ENCODE assay signal across 8 cellular contexts in the genomic region with DNA sequence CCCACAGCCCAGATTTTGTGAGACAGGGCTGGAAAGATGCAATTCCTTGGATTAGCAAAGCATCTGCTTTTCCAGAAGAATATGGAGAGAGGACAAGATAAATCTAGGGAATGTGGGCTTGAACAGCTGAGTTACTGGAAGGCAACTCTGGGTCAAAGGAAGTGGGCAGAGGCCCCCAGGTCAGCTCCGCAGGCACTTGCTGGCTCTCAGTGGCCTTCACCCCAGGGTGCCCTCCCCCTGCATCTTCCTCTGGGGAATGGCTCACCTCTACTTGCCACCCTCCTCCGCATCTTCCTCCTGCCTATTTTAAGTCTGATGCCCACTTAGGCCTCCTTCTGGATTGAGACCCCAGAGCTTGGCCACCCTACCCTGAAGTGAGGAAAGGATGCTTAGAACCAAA. TPM values are rescaled to one million over a fixed set of nuclear protein-coding genes. Genes with fewer than 3 reads are reported as not detected.
DNase-seq lines count a peak whose midpoint lies in the region; ATAC-seq and TF ChIP-seq lines count a peak whose summit lies in the region.

No MANE protein-coding gene starts in this region.

- intact Hi-C loops in lower lobe of right lung (cut with DNase I) = loop anchor here (10.0 kb wide), 1 partner anchor 100 kb away; no protein-coding TSS in a partner anchor

- H3K36me3 ChIP-seq in lower lobe of right lung (peaks cover 91% of the 10 kb centered on the region), subcutaneous abdominal adipose tissue (ENCODE audit: control insufficient read depth in 5 of 5, insufficient read depth in 5 of 5, low read length in 5 of 5) (peaks cover 6 to 79% (median 67%) of the 10 kb centered on the region in 5 donors)

- H3K9ac ChIP-seq in subcutaneous abdominal adipose tissue (ENCODE audit: low read length in 5 of 5) = peak overlapping the region; percentile 22 to 84 (median 70)

- H3K9me3 ChIP-seq in lower lobe of right lung = no peaks in the 10 kb centered on the region
- H3K9me3 ChIP-seq in subcutaneous abdominal adipose tissue (ENCODE audit: control insufficient read depth in 5 of 5, low read length in 5 of 5) = no peaks in the 10 kb centered on the region

- peak overlapping the region; percentile 50 for H3K27ac Mint-ChIP-seq in activated naive CD8-positive, alpha-beta T cell treated with anti-CD3 and anti-CD28 coated beads, Interleukin-2, amount 50 U/mL, for 24 hours
- H3K27ac Mint-ChIP-seq in endothelial cell (ENCODE audit: unreplicated experiment) = no peak overlapping the region

- H3K4me3 ChIP-seq in HL-60 (replicated peaks; ENCODE audit: insufficient read depth, low read length) (no peak overlapping the region), lower lobe of right lung (no peak overlapping the region), subcutaneous abdominal adipose tissue (ENCODE audit: low read depth in 1 of 5, low read length in 5 of 5) (peak overlapping the region in 1 of 5 donors; percentile 20)

- H3K27ac ChIP-seq in HL-60 (replicated peaks) (peak overlapping the region; percentile 33; the same call in 1 of the 2 replicates), lower lobe of right lung (peak overlapping the region; percentile 70), subcutaneous abdominal adipose tissue (ENCODE audit: low read depth, low read length) (peak overlapping the region; percentile 97)

- H3K27me3 ChIP-seq in HL-60 (ENCODE audit: insufficient read depth, poor library complexity, severe bottlenecking) (no peaks in the 10 kb centered on the region), lower lobe of right lung (ENCODE audit: low read depth) (no peaks in the 10 kb centered on the region), subcutaneous abdominal adipose tissue (ENCODE audit: control insufficient read depth in 5 of 5, insufficient read depth in 4 of 5, low read length in 5 of 5) (no peaks in the 10 kb centered on the region)

- no peak for ATAC-seq in activated naive CD8-positive, alpha-beta T cell treated with anti-CD3 and anti-CD28 coated beads, Interleukin-2, amount 50 U/mL, for 24 hours
- no peak for ATAC-seq in lower lobe of right lung

- TF ChIP-seq CTCF in HL-60 (IDR thresholded peaks at IDR 0.05; ENCODE audit: insufficient read depth, low read length) (no peak), lower lobe of right lung (IDR thresholded peaks at IDR 0.05) (no peak), endothelial cell (IDR thresholded peaks at IDR 0.05; ENCODE audit: unreplicated experiment) (no peak)

- H3K4me3 Mint-ChIP-seq in activated naive CD8-positive, alpha-beta T cell treated with anti-CD3 and anti-CD28 coated beads, Interleukin-2, amount 50 U/mL, for 24 hours = no peak overlapping the region
- no peak overlapping the region for H3K4me3 Mint-ChIP-seq in endothelial cell (ENCODE audit: unreplicated experiment)

- H3K4me1 ChIP-seq in lower lobe of right lung (peaks cover 65% of the 10 kb centered on the region), subcutaneous abdominal adipose tissue (ENCODE audit: control insufficient read depth in 5 of 5, insufficient read depth in 5 of 5, low read length in 5 of 5) (peaks cover 31 to 74% (median 64%) of the 10 kb centered on the region in 5 donors)

- no peaks in the 10 kb centered on the region for H3K9me3 Mint-ChIP-seq in activated naive CD8-positive, alpha-beta T cell treated with anti-CD3 and anti-CD28 coated beads, Interleukin-2, amount 50 U/mL, for 24 hours
- no peaks in the 10 kb centered on the region for H3K9me3 Mint-ChIP-seq in endothelial cell (ENCODE audit: unreplicated experiment)

- no peaks in the 10 kb centered on the region for H3K27me3 Mint-ChIP-seq in activated naive CD8-positive, alpha-beta T cell treated with anti-CD3 and anti-CD28 coated beads, Interleukin-2, amount 50 U/mL, for 24 hours
- no peaks in the 10 kb centered on the region for H3K27me3 Mint-ChIP-seq in endothelial cell (ENCODE audit: unreplicated experiment)

- peaks cover 66% of the 10 kb centered on the region for H3K36me3 Mint-ChIP-seq in activated naive CD8-positive, alpha-beta T cell treated with anti-CD3 and anti-CD28 coated beads, Interleukin-2, amount 50 U/mL, for 24 hours (ENCODE audit: low read depth)
- peaks cover 56% of the 10 kb centered on the region for H3K36me3 Mint-ChIP-seq in endothelial cell (ENCODE audit: low read depth, unreplicated experiment)

- H3K4me1 Mint-ChIP-seq in activated naive CD8-positive, alpha-beta T cell treated with anti-CD3 and anti-CD28 coated beads, Interleukin-2, amount 50 U/mL, for 24 hours = peaks cover 35% of the 10 kb centered on the region
- peaks cover 32% of the 10 kb centered on the region for H3K4me1 Mint-ChIP-seq in endothelial cell (ENCODE audit: unreplicated experiment)

- DNase-seq in HL-60 (ENCODE audit: low read depth in 1 of 2, low spot score in 1 of 2) (no peak), lower lobe of right lung (no peak), RPMI8226 (no peak), GM19238 (ENCODE audit: insufficient read length, low spot score) (no peak), NCI-H1105 (lab: John Stamatoyannopoulos, UW) (no peak), endothelial cell (ENCODE audit: low spot score) (no peak)
- DNase-seq in activated naive CD8-positive, alpha-beta T cell treated with anti-CD3 and anti-CD28 coated beads, Interleukin-2, amount 50 U/mL, for 24 hours = no peak

RNA-seq across cellular contexts. Expression of a gene that starts 10.5 kb away (rescaled TPM):
- total RNA-seq in lower lobe of right lung (24.4 TPM), endothelial cell (ENCODE audit: unreplicated experiment) (32.7 TPM)

Comparison
In these comparisons a context has a peak if more than half of its experiments do, and no peak if none do; other contexts are left out.
1. H3K27ac ChIP-seq: peak in every context shown above with its lines; median percentile 97 in subcutaneous abdominal adipose tissue; 70 in lower lobe of right lung; 33 in HL-60.